In the genomic region with DNA sequence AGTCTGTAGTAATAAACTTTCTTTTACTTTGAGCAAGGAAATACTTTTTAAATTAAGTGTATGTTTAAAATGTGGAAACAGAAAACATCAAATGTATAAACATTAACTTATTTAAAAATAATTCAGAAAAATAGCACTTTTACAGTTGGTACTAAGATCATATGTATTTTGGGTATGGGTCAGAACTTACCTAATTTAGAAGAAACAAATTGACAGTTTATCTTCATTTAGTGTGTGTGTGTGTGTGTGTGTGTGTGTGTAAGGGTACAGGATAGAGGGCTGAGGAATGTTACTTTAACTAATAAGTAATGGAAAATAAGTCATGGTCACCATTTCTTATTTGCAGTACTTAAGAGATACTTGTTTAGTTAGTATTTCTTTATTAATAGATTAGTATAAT, we compare ENCODE assay signal across 9 cellular contexts. TPM values are rescaled to one million over a fixed set of nuclear protein-coding genes. Genes with fewer than 3 reads are reported as not detected.
DNase-seq lines count a peak whose midpoint lies in the region; ATAC-seq and TF ChIP-seq lines count a peak whose summit lies in the region.
"Had no signal": no experiment of that assay in that cellular context is flagged by ENCODE, and none has a peak within 500 bp of the region (broad histone marks: within the 10 kb centered on the region; RNA-seq: fewer than 3 reads in every experiment).

No MANE protein-coding gene starts in this region.

- no peaks in the 10 kb centered on the region for H3K9me3 Mint-ChIP-seq in activated naive CD4-positive, alpha-beta T cell treated with anti-CD3 and anti-CD28 coated beads, Interleukin-2, amount 50 U/mL, for 24 hours
- no peaks in the 10 kb centered on the region for H3K9me3 Mint-ChIP-seq in activated naive CD8-positive, alpha-beta T cell treated with anti-CD3 and anti-CD28 coated beads, Interleukin-2, amount 10 ng/mL, durations not matched to agents 7 days and 5 days

- H3K4me1 Mint-ChIP-seq in activated naive CD4-positive, alpha-beta T cell treated with anti-CD3 and anti-CD28 coated beads, Interleukin-2, amount 50 U/mL, for 24 hours = peaks cover 68% of the 10 kb centered on the region
- H3K4me1 Mint-ChIP-seq in activated naive CD8-positive, alpha-beta T cell treated with anti-CD3 and anti-CD28 coated beads, Interleukin-2, amount 10 ng/mL, durations not matched to agents 7 days and 5 days = peaks cover 51% of the 10 kb centered on the region

- H3K4me3 ChIP-seq in kidney epithelial cell (ENCODE audit: low read depth, low read length) (peak overlapping the region; percentile 26), thoracic aorta (peak overlapping the region; percentile 89)

- no peak overlapping the region for H3K27ac ChIP-seq in thoracic aorta
- no peak overlapping the region for H3K27ac ChIP-seq in foreskin keratinocyte
- H3K27ac ChIP-seq: C4-2B had no signal

- H3K9me3 ChIP-seq in thoracic aorta = no peaks in the 10 kb centered on the region

- H3K27ac Mint-ChIP-seq in activated naive CD4-positive, alpha-beta T cell treated with anti-CD3 and anti-CD28 coated beads, Interleukin-2, amount 50 U/mL, for 24 hours = no peak overlapping the region
- no peak overlapping the region for H3K27ac Mint-ChIP-seq in activated naive CD8-positive, alpha-beta T cell treated with anti-CD3 and anti-CD28 coated beads, Interleukin-2, amount 10 ng/mL, durations not matched to agents 7 days and 5 days

- ATAC-seq in activated naive CD8-positive, alpha-beta T cell treated with anti-CD3 and anti-CD28 coated beads, Interleukin-2, amount 10 ng/mL, durations not matched to agents 7 days and 5 days (ENCODE audit: low read depth) = no peak
- no peak for ATAC-seq in thoracic aorta (ENCODE audit: insufficient number of reproducible peaks, low FRiP score, low read depth)
- ATAC-seq in foreskin keratinocyte = no peak
- no peak for ATAC-seq in HG02623 (IDR thresholded peaks at IDR 0.05; ENCODE audit: unreplicated experiment)

- H3K36me3 Mint-ChIP-seq in activated naive CD4-positive, alpha-beta T cell treated with anti-CD3 and anti-CD28 coated beads, Interleukin-2, amount 50 U/mL, for 24 hours = peaks cover 2% of the 10 kb centered on the region
- peaks cover 12% of the 10 kb centered on the region for H3K36me3 Mint-ChIP-seq in activated naive CD8-positive, alpha-beta T cell treated with anti-CD3 and anti-CD28 coated beads, Interleukin-2, amount 10 ng/mL, durations not matched to agents 7 days and 5 days

- H3K27me3 ChIP-seq in kidney epithelial cell (ENCODE audit: control insufficient read depth, insufficient read depth, low read length) (no peaks in the 10 kb centered on the region), thoracic aorta (replicated peaks; ENCODE audit: insufficient read depth) (no peaks in the 10 kb centered on the region), foreskin keratinocyte (no peaks in the 10 kb centered on the region)

- no peaks in the 10 kb centered on the region for H3K27me3 Mint-ChIP-seq in activated naive CD4-positive, alpha-beta T cell treated with anti-CD3 and anti-CD28 coated beads, Interleukin-2, amount 50 U/mL, for 24 hours
- no peaks in the 10 kb centered on the region for H3K27me3 Mint-ChIP-seq in activated naive CD8-positive, alpha-beta T cell treated with anti-CD3 and anti-CD28 coated beads, Interleukin-2, amount 10 ng/mL, durations not matched to agents 7 days and 5 days

- DNase-seq in activated naive CD4-positive, alpha-beta T cell treated with anti-CD3 and anti-CD28 coated beads, Interleukin-2, amount 50 U/mL, for 16 hours = no peak
- DNase-seq in activated naive CD8-positive, alpha-beta T cell treated with anti-CD3 and anti-CD28 coated beads, Interleukin-2, amount 10 ng/mL, durations not matched to agents 7 days and 5 days = no peak
- DNase-seq in kidney epithelial cell (ENCODE audit: low read depth) = no peak
- no peak for DNase-seq in thoracic aorta (ENCODE audit: low spot score)
- DNase-seq in foreskin keratinocyte = no peak
- no peak for DNase-seq in NCI-H748 treated with DMSO at 0.1 percent for 48 hours (lab: John Stamatoyannopoulos, UW)

- no peak for TF ChIP-seq CTCF in kidney epithelial cell (IDR thresholded peaks at IDR 0.05; ENCODE audit: insufficient read depth, low read length, poor library complexity, severe bottlenecking)
- no peak for TF ChIP-seq CTCF in thoracic aorta (IDR thresholded peaks at IDR 0.05)
- no peak for TF ChIP-seq CTCF in foreskin keratinocyte (conservative IDR thresholded peaks at IDR 0.05)

- POLR2A ChIA-PET in activated naive CD8-positive, alpha-beta T cell treated with anti-CD3 and anti-CD28 coated beads, Interleukin-2, amount 10 ng/mL, durations not matched to agents 7 days and 5 days (lab: Charles Lee) = no interaction called here

- H3K36me3 ChIP-seq in kidney epithelial cell (ENCODE audit: control insufficient read depth, insufficient read depth, low read length) (no peaks in the 10 kb centered on the region), thoracic aorta (no peaks in the 10 kb centered on the region)

- H3K4me3 Mint-ChIP-seq in activated naive CD4-positive, alpha-beta T cell treated with anti-CD3 and anti-CD28 coated beads, Interleukin-2, amount 50 U/mL, for 24 hours = peak overlapping the region; percentile 99
- peak overlapping the region; percentile 64 for H3K4me3 Mint-ChIP-seq in activated naive CD8-positive, alpha-beta T cell treated with anti-CD3 and anti-CD28 coated beads, Interleukin-2, amount 10 ng/mL, durations not matched to agents 7 days and 5 days

- H3K4me1 ChIP-seq in thoracic aorta (ENCODE audit: control insufficient read depth in 1 of 2, low read depth in 2 of 2) = peaks cover 35% of the 10 kb centered on the region in 2 donors
- H3K4me1 ChIP-seq in foreskin keratinocyte = peaks cover 24% of the 10 kb centered on the region

RNA-seq across cellular contexts. Expression of gene MAN1A2, which starts 3.3 kb away (rescaled TPM):
- 10 to 100 TPM; 36.1 to 43.2 TPM for total RNA-seq in activated naive CD8-positive, alpha-beta T cell treated with anti-CD3 and anti-CD28 coated beads, Interleukin-2, amount 10 ng/mL, durations not matched to agents 7 days and 5 days
- 22.0 and 27.5 TPM in 2 replicates for total RNA-seq in kidney epithelial cell
- 10 to 100 TPM; 27.1 to 48.7 TPM for total RNA-seq in thoracic aorta
- total RNA-seq in foreskin keratinocyte = 19.5 and 22.7 TPM in 2 replicates
- polyA plus RNA-seq in foreskin keratinocyte = 3.7 and 3.8 TPM in 2 replicates
